ENCODE assay signal across 9 cellular contexts in genomic region chr13:111177081-111177711, GRCh38.
DNase-seq lines count a peak whose midpoint lies in the region; ATAC-seq and TF ChIP-seq lines count a peak whose summit lies in the region.
"Had no signal": no experiment of that assay in that cellular context is flagged by ENCODE, and none has a peak within 500 bp of the region (broad histone marks: within the 10 kb centered on the region; RNA-seq: fewer than 3 reads in every experiment).

No MANE protein-coding gene starts in this region.

- POLR2A ChIA-PET in activated CD4-positive, alpha-beta memory T cell treated with anti-CD3 and anti-CD28 coated beads, Interleukin-2, amount 10 ng/mL, durations not matched to agents 7 days and 5 days (lab: Charles Lee): interaction anchor here (0.7 to 1.8 kb wide), 4 partner anchors 12 to 1411 kb away, joined by 3 to 6 read pairs (median 4); partner anchors contain the start of gene TUBGCP3

- no peak overlapping the region for H3K4me2 ChIP-seq in trophoblast cell (ENCODE audit: low read length)
- H3K4me2 ChIP-seq: KMS-11 had no signal

- H4K8ac ChIP-seq in trophoblast cell (ENCODE audit: low read depth, low read length): no peak overlapping the region

- no peak overlapping the region for H4K12ac ChIP-seq in trophoblast cell (ENCODE audit: low read depth, low read length)

- H3K79me1 ChIP-seq in trophoblast cell (ENCODE audit: low read length): no peaks in the 10 kb centered on the region

- peaks cover 10 to 12% of the 10 kb centered on the region in 2 experiments for H3K4me1 ChIP-seq in trophoblast cell (ENCODE audit: control insufficient read depth in 1 of 2, insufficient read depth in 2 of 2, low read length in 2 of 2)

- H3K27me3 ChIP-seq in trophoblast cell (ENCODE audit: insufficient read depth, low read length): no peaks in the 10 kb centered on the region

- peaks cover 2% of the 10 kb centered on the region for H3K9me3 ChIP-seq in trophoblast cell (ENCODE audit: insufficient read depth, low read depth, low read length)

- TF ChIP-seq CTCF in fibroblast of villous mesenchyme (IDR thresholded peaks at IDR 0.05; ENCODE audit: insufficient read depth, low read depth, low read length): no peak

- CTCF ChIA-PET in activated CD4-positive, alpha-beta memory T cell treated with anti-CD3 and anti-CD28 coated beads, Interleukin-2, amount 10 ng/mL, durations not matched to agents 7 days and 5 days (lab: Charles Lee): no interaction called here

- peak overlapping the region; percentile 46 for H3K4me3 Mint-ChIP-seq in activated CD4-positive, alpha-beta memory T cell treated with anti-CD3 and anti-CD28 coated beads, Interleukin-2, amount 10 ng/mL, durations not matched to agents 7 days and 5 days

- peaks cover 65% of the 10 kb centered on the region for H3K4me1 Mint-ChIP-seq in activated CD4-positive, alpha-beta memory T cell treated with anti-CD3 and anti-CD28 coated beads, Interleukin-2, amount 10 ng/mL, durations not matched to agents 7 days and 5 days

- H4K91ac ChIP-seq in trophoblast cell (ENCODE audit: low read depth, low read length): no peak overlapping the region

- peaks cover 9% of the 10 kb centered on the region for H3K9me3 Mint-ChIP-seq in activated CD4-positive, alpha-beta memory T cell treated with anti-CD3 and anti-CD28 coated beads, Interleukin-2, amount 10 ng/mL, durations not matched to agents 7 days and 5 days

- no CpG with 5 or more reads among the region's 14 CpGs for WGBS in trophoblast cell (ENCODE audit: extremely low coverage, insufficient coverage, insufficient read length)

- no peak overlapping the region for H2BK120ac ChIP-seq in trophoblast cell (ENCODE audit: insufficient read depth, low read length, poor library complexity)

- peak; percentile 54 for ATAC-seq in GM18870 (IDR thresholded peaks at IDR 0.05; ENCODE audit: unreplicated experiment)
- peak; percentile 71 for ATAC-seq in HG03108 (IDR thresholded peaks at IDR 0.05; ENCODE audit: unreplicated experiment)

- peaks cover 82% of the 10 kb centered on the region for H3K36me3 Mint-ChIP-seq in activated CD4-positive, alpha-beta memory T cell treated with anti-CD3 and anti-CD28 coated beads, Interleukin-2, amount 10 ng/mL, durations not matched to agents 7 days and 5 days (ENCODE audit: low read depth)

- H3K18ac ChIP-seq in trophoblast cell (ENCODE audit: low read length): peak overlapping the region; percentile 30

- no peak overlapping the region for H2AK5ac ChIP-seq in trophoblast cell (ENCODE audit: low read length)

- H3K79me2 ChIP-seq in trophoblast cell (ENCODE audit: control insufficient read depth, insufficient read depth, low read length, poor library complexity): peaks cover 2% of the 10 kb centered on the region

- H2AFZ ChIP-seq in trophoblast cell (ENCODE audit: insufficient read depth, low read length, poor library complexity): no peak overlapping the region

- DNase-seq in activated CD4-positive, alpha-beta memory T cell treated with anti-CD3 and anti-CD28 coated beads, Interleukin-2, amount 10 ng/mL, durations not matched to agents 7 days and 5 days: peak; percentile 71
- DNase-seq in fibroblast of villous mesenchyme (ENCODE audit: low read depth): peak; percentile 33
- peak in 1 of 2 donors; percentile 32 for DNase-seq in trophoblast cell
- no peak for DNase-seq in AG20443 (ENCODE audit: low spot score)
- DNase-seq in activated gamma-delta T cell (lab: John Stamatoyannopoulos, UW): no peak
- no peak for DNase-seq in AG08395 (ENCODE audit: low spot score)

- peaks cover 7 to 15% of the 10 kb centered on the region in 2 experiments for H3K36me3 ChIP-seq in trophoblast cell (ENCODE audit: control insufficient read depth in 1 of 2, insufficient read depth in 2 of 2, low read length in 2 of 2)

- H3K4ac ChIP-seq in trophoblast cell (ENCODE audit: low read depth, low read length): no peak overlapping the region

- H3K27ac Mint-ChIP-seq in activated CD4-positive, alpha-beta memory T cell treated with anti-CD3 and anti-CD28 coated beads, Interleukin-2, amount 10 ng/mL, durations not matched to agents 7 days and 5 days: peak overlapping the region; percentile 91

- H3K4me3 ChIP-seq in fibroblast of villous mesenchyme (ENCODE audit: low read depth, low read length) (no peak overlapping the region), trophoblast cell (ENCODE audit: low read depth, low read length) (no peak overlapping the region)

- H3K27ac ChIP-seq in trophoblast cell (ENCODE audit: low read depth, low read length): peak overlapping the region; percentile 0
- H3K27ac ChIP-seq: KMS-11 had no signal

- no peak overlapping the region for H2BK5ac ChIP-seq in trophoblast cell (ENCODE audit: low read depth, low read length, poor library complexity)

- H3K9ac ChIP-seq in trophoblast cell (ENCODE audit: low read length): no peak overlapping the region
- H3K9ac ChIP-seq: KMS-11 had no signal

- no peak overlapping the region for H3K14ac ChIP-seq in trophoblast cell (ENCODE audit: low read length)

- no peaks in the 10 kb centered on the region for H3K27me3 Mint-ChIP-seq in activated CD4-positive, alpha-beta memory T cell treated with anti-CD3 and anti-CD28 coated beads, Interleukin-2, amount 10 ng/mL, durations not matched to agents 7 days and 5 days

- H2BK12ac ChIP-seq in trophoblast cell (ENCODE audit: low read length): no peak overlapping the region

- no peak overlapping the region for H3K23ac ChIP-seq in trophoblast cell (ENCODE audit: low read length)

Comparison
In these comparisons a context has a peak if more than half of its experiments do, and no peak if none do; other contexts are left out.
1. DNase-seq: peak in activated CD4-positive, alpha-beta memory T cell treated with anti-CD3 and anti-CD28 coated beads, Interleukin-2, amount 10 ng/mL, durations not matched to agents 7 days and 5 days (single experiment) and fibroblast of villous mesenchyme (single experiment); none in AG20443 (single experiment), activated gamma-delta T cell (single experiment) and AG08395 (single experiment).